Comparison of ENCODE assay signal across 1 cellular context in genomic region chrX:41339148-41339547, GRCh38.
TF ChIP-seq lines count a peak whose summit lies in the region.

No MANE protein-coding gene starts in this region.

TF ChIP-seq in GM23338, 12 proteins besides CTCF, POLR2A, EP300 and RAD21 (continued from another document):
- TF ChIP-seq ZNF462 (CRISPR knock-in tag; IDR thresholded peaks at IDR 0.05): no peak
- no peak for TF ChIP-seq EZH2phosphoT487 (IDR thresholded peaks at IDR 0.05; ENCODE audit: unreplicated experiment)
- TF ChIP-seq NANOG (IDR thresholded peaks at IDR 0.05; ENCODE audit: borderline replicate concordance): no peak
- TF ChIP-seq STAT1 (IDR thresholded peaks at IDR 0.05; ENCODE audit: unreplicated experiment): no peak
TF ChIP-seq in GM23338: peak in this region for 0.
